Comparison of ENCODE assay signal across 21 cellular contexts in genomic region chr12:31899136-31899535, GRCh38.
DNase-seq lines count a peak whose midpoint lies in the region; ATAC-seq and TF ChIP-seq lines count a peak whose summit lies in the region.
"Had no signal": no experiment of that assay in that cellular context is flagged by ENCODE, and none has a peak within 500 bp of the region (broad histone marks: within the 10 kb centered on the region; RNA-seq: fewer than 3 reads in every experiment).

No MANE protein-coding gene starts in this region.

- peaks cover 51% of the 10 kb centered on the region for H3K9me3 Mint-ChIP-seq in T-helper 2 cell treated with Interferon-gamma antibody and Interleukin-4, amounts not matched to agents 5 μg/mL and 100 μg/mL, for 36 hours
- peaks cover 60% of the 10 kb centered on the region for H3K9me3 Mint-ChIP-seq in activated T-helper 1 cell treated with anti-CD3 and anti-CD28 coated beads, Interleukin-12 subunit alpha, Interleukin-12 subunit beta, Interleukin-2, Interleukin-4 antibody, amounts not matched to agents 30 ng/mL and 10 ng/mL and 1 ng/mL, durations not matched to agents 14 hours and 24 hours and 36 hours
- peaks cover 51% of the 10 kb centered on the region for H3K9me3 Mint-ChIP-seq in nephron progenitor cell
- H3K9me3 Mint-ChIP-seq in HFFc6 = no peaks in the 10 kb centered on the region

- H3K27ac Mint-ChIP-seq in T-helper 2 cell treated with Interferon-gamma antibody and Interleukin-4, amounts not matched to agents 5 μg/mL and 100 μg/mL, for 36 hours = peak overlapping the region; percentile 38
- H3K27ac Mint-ChIP-seq in activated T-helper 1 cell treated with anti-CD3 and anti-CD28 coated beads, Interleukin-12 subunit alpha, Interleukin-12 subunit beta, Interleukin-2, Interleukin-4 antibody, amounts not matched to agents 30 ng/mL and 10 ng/mL and 1 ng/mL, durations not matched to agents 14 hours and 24 hours and 36 hours = peak overlapping the region; percentile 64
- H3K27ac Mint-ChIP-seq in nephron progenitor cell = peak overlapping the region; percentile 37
- H3K27ac Mint-ChIP-seq in HFFc6 = no peak overlapping the region
- H3K27ac Mint-ChIP-seq: nephron had no signal

- peaks cover 35% of the 10 kb centered on the region for H3K4me1 Mint-ChIP-seq in T-helper 2 cell treated with Interferon-gamma antibody and Interleukin-4, amounts not matched to agents 5 μg/mL and 100 μg/mL, for 36 hours (ENCODE audit: low read depth)
- peaks cover 51% of the 10 kb centered on the region for H3K4me1 Mint-ChIP-seq in activated T-helper 1 cell treated with anti-CD3 and anti-CD28 coated beads, Interleukin-12 subunit alpha, Interleukin-12 subunit beta, Interleukin-2, Interleukin-4 antibody, amounts not matched to agents 30 ng/mL and 10 ng/mL and 1 ng/mL, durations not matched to agents 14 hours and 24 hours and 36 hours (ENCODE audit: low read depth)
- H3K4me1 Mint-ChIP-seq in nephron progenitor cell (peaks cover 42% of the 10 kb centered on the region), HFFc6 (ENCODE audit: low read depth) (peaks cover 21% of the 10 kb centered on the region)

- peaks cover 52% of the 10 kb centered on the region for H3K36me3 Mint-ChIP-seq in T-helper 2 cell treated with Interferon-gamma antibody and Interleukin-4, amounts not matched to agents 5 μg/mL and 100 μg/mL, for 36 hours (ENCODE audit: low read depth)
- H3K36me3 Mint-ChIP-seq in activated T-helper 1 cell treated with anti-CD3 and anti-CD28 coated beads, Interleukin-12 subunit alpha, Interleukin-12 subunit beta, Interleukin-2, Interleukin-4 antibody, amounts not matched to agents 30 ng/mL and 10 ng/mL and 1 ng/mL, durations not matched to agents 14 hours and 24 hours and 36 hours (ENCODE audit: low read depth) = peaks cover 47% of the 10 kb centered on the region
- H3K36me3 Mint-ChIP-seq in nephron progenitor cell (ENCODE audit: low read depth) (peaks cover 28% of the 10 kb centered on the region), HFFc6 (ENCODE audit: low read depth) (no peaks in the 10 kb centered on the region)

- no peaks in the 10 kb centered on the region for H3K27me3 Mint-ChIP-seq in T-helper 2 cell treated with Interferon-gamma antibody and Interleukin-4, amounts not matched to agents 5 μg/mL and 100 μg/mL, for 36 hours (ENCODE audit: low read depth)
- H3K27me3 Mint-ChIP-seq in activated T-helper 1 cell treated with anti-CD3 and anti-CD28 coated beads, Interleukin-12 subunit alpha, Interleukin-12 subunit beta, Interleukin-2, Interleukin-4 antibody, amounts not matched to agents 30 ng/mL and 10 ng/mL and 1 ng/mL, durations not matched to agents 14 hours and 24 hours and 36 hours (ENCODE audit: insufficient read depth) = no peaks in the 10 kb centered on the region
- H3K27me3 Mint-ChIP-seq in nephron progenitor cell (ENCODE audit: low read depth, poor library complexity) (peaks cover 3% of the 10 kb centered on the region), HFFc6 (ENCODE audit: insufficient read depth) (peaks cover 8% of the 10 kb centered on the region; the same call in 1 of the 2 replicates)

- peak overlapping the region; percentile 92 for H3K27ac ChIP-seq in HL-60 (replicated peaks)
- H3K27ac ChIP-seq: esophagus squamous epithelium, PC-9, SJSA1 had no signal

- no peak overlapping the region for H3K4me3 ChIP-seq in HL-60 (replicated peaks; ENCODE audit: insufficient read depth, low read length)
- H3K4me3 ChIP-seq: esophagus squamous epithelium, lung, PC-9, SJSA1 had no signal

- intact Hi-C loops in activated T-helper 1 cell treated with anti-CD3 and anti-CD28 coated beads, Interleukin-12 subunit alpha, Interleukin-12 subunit beta, Interleukin-2, Interleukin-4 antibody, amounts not matched to agents 30 ng/mL and 10 ng/mL and 1 ng/mL, durations not matched to agents 14 hours and 24 hours and 36 hours (cut with micrococcal nuclease) = loop anchor here (5.0 to 10.0 kb wide), 2 partner anchors 52 to 574 kb away; partner anchors contain the start of gene SINHCAF

- DNase-seq in T-helper 2 cell treated with Interferon-gamma antibody and Interleukin-4, amounts not matched to agents 5 μg/mL and 100 μg/mL, for 36 hours (ENCODE audit: low spot score) = no peak
- no peak for DNase-seq in T-helper 2 cell
- no peak for DNase-seq in HL-60 (ENCODE audit: low read depth in 1 of 2, low spot score in 1 of 2)
- DNase-seq in activated T-helper 1 cell treated with anti-CD3 and anti-CD28 coated beads, Interleukin-12 subunit alpha, Interleukin-12 subunit beta, Interleukin-2, Interleukin-4 antibody, amounts not matched to agents 30 ng/mL and 10 ng/mL and 1 ng/mL, durations not matched to agents 14 hours and 24 hours and 36 hours (ENCODE audit: low spot score) = no peak
- DNase-seq in nephron progenitor cell = no peak
- DNase-seq in nucleus accumbens (lab: John Stamatoyannopoulos, UW) = no peak
- no peak for DNase-seq in HFFc6
- DNase-seq: activated CD4-positive, alpha-beta T cell treated with anti-CD3 and anti-CD28 coated beads, Interleukin-2, amount 50 U/mL, for 1 hour; activated T-cell treated with anti-CD3 and anti-CD28 coated beads, Interleukin-2, amount 50 U/mL, for 48 hours; amygdala; effector CD4-positive, alpha-beta T cell; esophagus squamous epithelium; NCI-H2029 treated with DMSO at 0.1 percent for 48 hours; NCI-H524; PC-9; stimulated activated CD4-positive, alpha-beta T cell treated with anti-CD3 and anti-CD28 coated beads, Interleukin-12 subunit alpha, Interleukin-12 subunit beta, amount 100 ng/mL, for 4 hours; stimulated activated naive CD8-positive, alpha-beta T cell treated with anti-CD3 and anti-CD28 coated beads, Interleukin-15, Interleukin-2, amounts not matched to agents 100 U/mL and 50 U/mL, for 24 hours had no signal

- no peaks in the 10 kb centered on the region for H3K27me3 ChIP-seq in HL-60 (ENCODE audit: insufficient read depth, poor library complexity, severe bottlenecking)
- H3K27me3 ChIP-seq: esophagus squamous epithelium, SJSA1 had no signal

- TF ChIP-seq CTCF in HL-60 (IDR thresholded peaks at IDR 0.05; ENCODE audit: insufficient read depth, low read length) = no peak
- TF ChIP-seq CTCF in nephron progenitor cell (IDR thresholded peaks at IDR 0.05) = no peak
- TF ChIP-seq CTCF in HFFc6 (IDR thresholded peaks at IDR 0.05) = no peak

- ATAC-seq in GM18861 (IDR thresholded peaks at IDR 0.05; ENCODE audit: unreplicated experiment) = no peak
- ATAC-seq: stimulated activated naive CD8-positive, alpha-beta T cell treated with anti-CD3 and anti-CD28 coated beads, Interleukin-15, Interleukin-2, amounts not matched to agents 100 U/mL and 50 U/mL, for 24 hours had no signal

- H3K4me3 Mint-ChIP-seq in T-helper 2 cell treated with Interferon-gamma antibody and Interleukin-4, amounts not matched to agents 5 μg/mL and 100 μg/mL, for 36 hours = no peak overlapping the region
- H3K4me3 Mint-ChIP-seq in activated T-helper 1 cell treated with anti-CD3 and anti-CD28 coated beads, Interleukin-12 subunit alpha, Interleukin-12 subunit beta, Interleukin-2, Interleukin-4 antibody, amounts not matched to agents 30 ng/mL and 10 ng/mL and 1 ng/mL, durations not matched to agents 14 hours and 24 hours and 36 hours = peak overlapping the region; percentile 37
- no peak overlapping the region for H3K4me3 Mint-ChIP-seq in nephron progenitor cell
- H3K4me3 Mint-ChIP-seq in HFFc6 = no peak overlapping the region
- H3K4me3 Mint-ChIP-seq: nephron had no signal
